Comparison of ENCODE assay signal across 14 cellular contexts in the genomic region with DNA sequence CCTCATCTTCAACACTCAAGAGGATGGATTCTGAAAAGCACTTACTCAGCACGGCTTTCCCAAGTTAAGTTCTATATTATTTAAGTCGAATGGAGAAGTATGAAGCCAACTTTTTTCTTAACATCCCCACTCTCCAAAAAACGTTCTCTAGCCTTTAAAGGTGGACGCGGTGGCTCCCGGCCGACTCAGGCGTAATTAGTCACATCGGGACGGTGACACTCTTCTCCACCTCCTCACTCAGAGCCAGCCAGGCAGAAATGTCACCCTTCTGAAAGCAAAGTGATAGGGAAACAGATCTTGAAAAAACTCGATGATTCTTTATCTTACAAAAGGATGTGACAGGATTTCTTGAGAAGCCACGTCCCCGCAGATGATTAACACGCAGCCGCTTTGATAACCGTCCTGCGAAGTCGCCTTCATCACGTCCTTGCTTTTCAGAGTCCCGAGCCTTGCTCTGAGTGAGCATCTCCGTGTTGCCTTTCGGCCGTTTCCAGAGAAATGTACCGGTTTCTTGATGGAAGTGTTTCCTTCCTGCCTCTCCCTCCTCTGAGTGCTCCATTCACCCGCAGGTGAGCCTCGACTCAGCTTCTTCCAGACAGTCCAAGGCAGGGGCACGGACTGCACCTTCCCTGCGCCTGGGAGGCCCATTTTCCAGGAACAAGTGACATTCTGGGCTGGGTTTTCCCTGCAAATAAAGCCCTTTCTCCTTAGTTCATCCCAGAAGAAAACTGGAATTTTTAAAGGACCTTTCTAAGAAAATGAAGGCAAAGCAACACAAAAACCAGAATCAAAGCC.
DNase-seq lines count a peak whose midpoint lies in the region; ATAC-seq and TF ChIP-seq lines count a peak whose summit lies in the region.
"Had no signal": no experiment of that assay in that cellular context is flagged by ENCODE, and none has a peak within 500 bp of the region (broad histone marks: within the 10 kb centered on the region; RNA-seq: fewer than 3 reads in every experiment).

No MANE protein-coding gene starts in this region.

- peaks cover 0 to 5% (median 0%) of the 10 kb centered on the region in 7 donors for H3K27me3 ChIP-seq in spleen (replicated peaks in 1 of 7)
- no peaks in the 10 kb centered on the region for H3K27me3 ChIP-seq in foreskin keratinocyte
- H3K27me3 ChIP-seq: BE2C had no signal

- H3K27ac ChIP-seq in spleen (no peak overlapping the region), foreskin keratinocyte (no peak overlapping the region)
- H3K27ac ChIP-seq: A549 had no signal

- H3K4me1 Mint-ChIP-seq in CD14-positive monocyte (no peaks in the 10 kb centered on the region), T-helper 17 cell (no peaks in the 10 kb centered on the region)
- H3K4me1 Mint-ChIP-seq: CD8-positive, alpha-beta memory T cell; GM23338; H9 had no signal

- TF ChIP-seq POLR2A in spleen (IDR thresholded peaks at IDR 0.05) = no peak

- 77 to 86% (median 80%) methylated on average over 28 of the region's 28 CpGs for WGBS in spleen, 5 donors

- H3K36me3 Mint-ChIP-seq in CD14-positive monocyte (no peaks in the 10 kb centered on the region), T-helper 17 cell (ENCODE audit: low read depth) (no peaks in the 10 kb centered on the region)
- H3K36me3 Mint-ChIP-seq: CD8-positive, alpha-beta memory T cell had no signal

- intact Hi-C loops in CD14-positive monocyte (cut with micrococcal nuclease) = no loop called here
- intact Hi-C loops in spleen (cut with DNase I; ENCODE audit: low total_unique reads) = no loop called here

- H3K4me3 ChIP-seq in spleen = no peak overlapping the region
- H3K4me3 ChIP-seq: A549, GM23338 had no signal

- peaks cover 0 to 4% (median 2%) of the 10 kb centered on the region in 7 donors for H3K9me3 Mint-ChIP-seq in CD14-positive monocyte
- H3K9me3 Mint-ChIP-seq: CD8-positive, alpha-beta memory T cell; H9 had no signal

- H3K27ac Mint-ChIP-seq in CD14-positive monocyte = peak overlapping the region in 1 of 7 donors; percentile 36
- H3K27ac Mint-ChIP-seq in T-helper 17 cell = peak overlapping the region; percentile 14
- H3K27ac Mint-ChIP-seq: CD8-positive, alpha-beta memory T cell; GM23338; H9 had no signal

- no peaks in the 10 kb centered on the region for H3K36me3 ChIP-seq in spleen
- H3K36me3 ChIP-seq: BE2C had no signal

- peak; percentile 22 for DNase-seq in CD14-positive monocyte (ENCODE audit: low spot score)
- DNase-seq in T-helper 17 cell = no peak
- peak; percentile 55 for DNase-seq in mesenteric fat pad (ENCODE audit: low spot score)
- peak; percentile 47 for DNase-seq in spleen
- DNase-seq in foreskin keratinocyte = no peak
- DNase-seq in DMS 273 (lab: John Stamatoyannopoulos, UW; ENCODE audit: unreplicated experiment) = no peak
- DNase-seq: BE2C; Caco-2; CD8-positive, alpha-beta memory T cell; H9 had no signal

- no peak overlapping the region for H3K4me3 Mint-ChIP-seq in CD14-positive monocyte
- H3K4me3 Mint-ChIP-seq in T-helper 17 cell = no peak overlapping the region
- H3K4me3 Mint-ChIP-seq: CD8-positive, alpha-beta memory T cell; GM23338; H9 had no signal

- ATAC-seq in T-helper 17 cell (no peak), foreskin keratinocyte (no peak), HG03432 (IDR thresholded peaks at IDR 0.05; ENCODE audit: unreplicated experiment) (no peak)
- ATAC-seq: GM23338, HepG2 had no signal

- H3K27me3 Mint-ChIP-seq in CD14-positive monocyte (ENCODE audit: low read depth in 3 of 3) = peaks cover 0 to 6% (median 0%) of the 10 kb centered on the region in 3 donors
- no peaks in the 10 kb centered on the region for H3K27me3 Mint-ChIP-seq in T-helper 17 cell

- H3K4me1 ChIP-seq in spleen = no peaks in the 10 kb centered on the region
- no peaks in the 10 kb centered on the region for H3K4me1 ChIP-seq in foreskin keratinocyte
- H3K4me1 ChIP-seq: A549, BE2C, Caco-2 had no signal

- no peak for TF ChIP-seq CTCF in CD14-positive monocyte (IDR thresholded peaks at IDR 0.05)
- TF ChIP-seq CTCF in spleen (IDR thresholded peaks at IDR 0.05 in 8 of 11, conservative IDR thresholded peaks at IDR 0.05 in 3 of 11) = no peak
- TF ChIP-seq CTCF in foreskin keratinocyte (conservative IDR thresholded peaks at IDR 0.05) = no peak

- H3K9me3 ChIP-seq in T-helper 17 cell (ENCODE audit: control insufficient read depth, low read length, poor library complexity, severe bottlenecking) (no peaks in the 10 kb centered on the region), spleen (no peaks in the 10 kb centered on the region)
- H3K9me3 ChIP-seq: A549, BE2C, Caco-2 had no signal

Comparison
In these comparisons a context has a peak if more than half of its experiments do, and no peak if none do; other contexts are left out.
1. DNase-seq: peak in CD14-positive monocyte (single experiment), mesenteric fat pad (single experiment) and spleen (single experiment); none in T-helper 17 cell (0 of 3), foreskin keratinocyte (0 of 2) and DMS 273 (single experiment).